In the genomic region with DNA sequence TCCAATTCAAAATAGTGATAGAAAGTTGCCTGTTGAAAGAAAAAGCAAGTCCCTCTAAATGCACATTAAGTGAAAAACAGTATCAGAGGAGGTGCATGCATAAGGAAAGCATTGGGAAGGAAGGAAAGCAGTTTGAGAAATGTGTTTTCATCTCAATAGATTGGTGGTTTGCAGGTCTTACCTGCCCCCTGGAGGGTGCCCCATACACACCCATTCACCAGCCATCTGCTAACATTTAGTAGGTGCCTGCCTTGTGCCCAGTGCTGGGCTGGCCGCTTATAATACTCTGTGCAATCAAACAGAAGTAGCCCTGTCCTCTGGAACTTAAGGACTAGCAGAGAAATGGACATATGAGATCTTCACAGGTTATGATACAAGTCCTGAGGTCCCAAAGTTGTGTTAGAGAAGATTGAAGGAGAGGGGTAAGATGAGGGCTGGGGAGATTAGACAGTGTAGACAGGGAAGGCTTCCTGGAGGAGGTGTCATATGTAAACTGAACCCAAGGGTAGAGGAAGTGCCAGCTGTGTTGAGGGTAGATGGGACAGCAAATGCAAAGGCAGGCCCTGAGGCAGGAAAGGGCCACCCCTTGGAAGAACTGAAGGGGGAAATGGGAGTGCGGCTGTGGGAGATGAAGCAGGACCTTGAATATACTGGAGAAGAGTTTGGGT, we compare ENCODE assay signal across 27 cellular contexts.
DNase-seq lines count a peak whose midpoint lies in the region; ATAC-seq, FAIRE-seq and TF ChIP-seq lines count a peak whose summit lies in the region.
"Had no signal": no experiment of that assay in that cellular context is flagged by ENCODE, and none has a peak within 500 bp of the region (broad histone marks: within the 10 kb centered on the region; RNA-seq: fewer than 3 reads in every experiment).

No MANE protein-coding gene starts in this region.

- peaks cover 39% of the 10 kb centered on the region for H3K27me3 Mint-ChIP-seq in stimulated activated naive CD8-positive, alpha-beta T cell treated with anti-CD3 and anti-CD28 coated beads, Interleukin-15, amount 100 ng/mL, for 72 hours

- H3K27me3 ChIP-seq in RWPE2 (ENCODE audit: insufficient read depth, poor library complexity, severe bottlenecking), result peaks cover 3% of the 10 kb centered on the region
- H3K27me3 ChIP-seq: MG63, SJCRH30 had no signal

- no peaks in the 10 kb centered on the region for H3K36me3 ChIP-seq in RWPE2 (ENCODE audit: low read depth)
- H3K36me3 ChIP-seq: BE2C, colonic mucosa, MG63, SJCRH30 had no signal

- H3K4me3 ChIP-seq in RWPE2 (ENCODE audit: severe bottlenecking) (no peak overlapping the region), epithelial cell of proximal tubule (ENCODE audit: low read depth, low read length) (no peak overlapping the region)
- H3K4me3 ChIP-seq: colonic mucosa, MG63, SJCRH30 had no signal

- no peaks in the 10 kb centered on the region for H3K9me3 ChIP-seq in RWPE2 (ENCODE audit: severe bottlenecking)
- H3K9me3 ChIP-seq: colonic mucosa, MG63, SJCRH30 had no signal

- no peaks in the 10 kb centered on the region for H3K9me3 Mint-ChIP-seq in stimulated activated naive CD8-positive, alpha-beta T cell treated with anti-CD3 and anti-CD28 coated beads, Interleukin-15, amount 100 ng/mL, for 72 hours
- H3K9me3 Mint-ChIP-seq: activated naive CD4-positive, alpha-beta T cell treated with anti-CD3 and anti-CD28 coated beads, Interleukin-2, amount 50 U/mL, for 24 hours; mesothelial cell of epicardium; natural killer cell treated with Interleukin-12 subunit alpha and Interleukin-12 subunit beta and Interleukin-15 and Interleukin-18, amount 100 ng/mL, for 72 hours; type B pancreatic cell had no signal

- DNase-seq in NCI-H2171 treated with DMSO at 0.1 percent for 48 hours (lab: John Stamatoyannopoulos, UW), result peak; percentile 25
- DNase-seq in NCI-H2171 (lab: John Stamatoyannopoulos, UW), result no peak
- no peak for DNase-seq in RWPE2 (ENCODE audit: low spot score)
- no peak for DNase-seq in epithelial cell of proximal tubule (ENCODE audit: low read depth)
- DNase-seq in urothelium cell line (ENCODE audit: low spot score), result no peak
- DNase-seq in NCI-H345 treated with DMSO at 0.1 percent for 48 hours (lab: John Stamatoyannopoulos, UW; ENCODE audit: unreplicated experiment), result no peak
- DNase-seq in stimulated activated naive CD8-positive, alpha-beta T cell treated with anti-CD3 and anti-CD28 coated beads, Interleukin-15, amount 100 ng/mL, for 72 hours, result no peak
- DNase-seq: activated CD8-positive, alpha-beta memory T cell treated with anti-CD3 and anti-CD28 coated beads for 24 hours; activated T-cell treated with anti-CD3 and anti-CD28 coated beads, Interleukin-2, amount 50 U/mL, for 48 hours; BE2C; colonic mucosa; foreskin fibroblast; left colon; MG63; NCI-H1930; NCI-H524 treated with DMSO at 0.1 percent for 48 hours; OCI-M1; SJCRH30; stimulated activated CD4-positive, alpha-beta T cell treated with anti-CD3 and anti-CD28 coated beads, Interleukin-4, amount 100 ng/mL, for 1 hour had no signal

- H3K4me3 Mint-ChIP-seq in stimulated activated naive CD8-positive, alpha-beta T cell treated with anti-CD3 and anti-CD28 coated beads, Interleukin-15, amount 100 ng/mL, for 72 hours, result no peak overlapping the region
- H3K4me3 Mint-ChIP-seq: activated naive CD4-positive, alpha-beta T cell treated with anti-CD3 and anti-CD28 coated beads, Interleukin-2, amount 50 U/mL, for 24 hours; mesothelial cell of epicardium; natural killer cell treated with Interleukin-12 subunit alpha and Interleukin-12 subunit beta and Interleukin-15 and Interleukin-18, amount 100 ng/mL, for 72 hours; type B pancreatic cell had no signal

- FAIRE-seq in urothelium cell line (lab: Jason Lieb, UNC), result peak; percentile 98
- FAIRE-seq: astrocyte, HTR-8/SVneo had no signal

- H3K4me1 ChIP-seq in RWPE2 (ENCODE audit: insufficient read depth, poor library complexity, severe bottlenecking), result no peaks in the 10 kb centered on the region
- H3K4me1 ChIP-seq: BE2C, colonic mucosa had no signal

- H3K27ac ChIP-seq in RWPE2 (ENCODE audit: poor library complexity, severe bottlenecking), result no peak overlapping the region
- H3K27ac ChIP-seq: colonic mucosa, SJCRH30 had no signal

- TF ChIP-seq CTCF in RWPE2 (IDR thresholded peaks at IDR 0.05; ENCODE audit: poor library complexity, severe bottlenecking) (peak; percentile 38), epithelial cell of proximal tubule (conservative IDR thresholded peaks at IDR 0.05; ENCODE audit: low read depth, low read length) (peak; percentile 37)

- peaks cover 5% of the 10 kb centered on the region for H3K4me1 Mint-ChIP-seq in stimulated activated naive CD8-positive, alpha-beta T cell treated with anti-CD3 and anti-CD28 coated beads, Interleukin-15, amount 100 ng/mL, for 72 hours
- H3K4me1 Mint-ChIP-seq: activated naive CD4-positive, alpha-beta T cell treated with anti-CD3 and anti-CD28 coated beads, Interleukin-2, amount 50 U/mL, for 24 hours had no signal

- ATAC-seq in RWPE2 (ENCODE audit: low read depth) (peak; percentile 65; the same call in 2 of the 3 replicates), HG02840 (IDR thresholded peaks at IDR 0.05; ENCODE audit: low FRiP score, unreplicated experiment) (no peak)
- no peak for ATAC-seq in stimulated activated naive CD8-positive, alpha-beta T cell treated with anti-CD3 and anti-CD28 coated beads, Interleukin-15, amount 100 ng/mL, for 72 hours
- ATAC-seq: left colon; natural killer cell treated with Interleukin-12 subunit alpha and Interleukin-12 subunit beta and Interleukin-15 and Interleukin-18, amount 100 ng/mL, for 72 hours had no signal

- H3K27ac Mint-ChIP-seq in stimulated activated naive CD8-positive, alpha-beta T cell treated with anti-CD3 and anti-CD28 coated beads, Interleukin-15, amount 100 ng/mL, for 72 hours, result no peak overlapping the region
- H3K27ac Mint-ChIP-seq: activated naive CD4-positive, alpha-beta T cell treated with anti-CD3 and anti-CD28 coated beads, Interleukin-2, amount 50 U/mL, for 24 hours; natural killer cell treated with Interleukin-12 subunit alpha and Interleukin-12 subunit beta and Interleukin-15 and Interleukin-18, amount 100 ng/mL, for 72 hours; progenitor cell of endocrine pancreas; type B pancreatic cell had no signal
